Comparison of ENCODE assay signal across 1 cellular context in genomic region chr15:101294731-101295606, GRCh38.
TF ChIP-seq lines count a peak whose summit lies in the region.

SNRPA1 (minus strand) TSS chr15:101295248; CDS start chr15:101295178, 70 bp downstream.

TF ChIP-seq in WTC11, 78 proteins besides CTCF, POLR2A, EP300 and RAD21 (continued from another document):
- TF ChIP-seq PRDM15 (CRISPR knock-in tag; IDR thresholded peaks at IDR 0.05) (peak; percentile 55; the same call in 1 of the 2 replicates), ZNF219 (CRISPR knock-in tag; IDR thresholded peaks at IDR 0.05; ENCODE audit: borderline replicate concordance) (peak; percentile 44; the same call in 1 of the 2 replicates), IRF1 (CRISPR knock-in tag; IDR thresholded peaks at IDR 0.05) (peak; percentile 76; the same call in 1 of the 2 replicates), ESRRA (CRISPR knock-in tag; IDR thresholded peaks at IDR 0.05; ENCODE audit: borderline replicate concordance) (peak; percentile 23; the same call in 1 of the 2 replicates), MYBL2 (CRISPR knock-in tag; IDR thresholded peaks at IDR 0.05) (peak; percentile 92), ZNF138 (CRISPR knock-in tag; conservative IDR thresholded peaks at IDR 0.05) (no peak), ELF4 (CRISPR knock-in tag; IDR thresholded peaks at IDR 0.05; ENCODE audit: low read depth) (no peak), ATF1 (CRISPR knock-in tag; IDR thresholded peaks at IDR 0.05) (peak; percentile 74; the same call in 1 of the 2 replicates), E2F1 (CRISPR knock-in tag; IDR thresholded peaks at IDR 0.05) (peak; percentile 58; the same call in 1 of the 2 replicates), JAZF1 (CRISPR knock-in tag; IDR thresholded peaks at IDR 0.05) (no peak), SMAD3 (CRISPR knock-in tag; IDR thresholded peaks at IDR 0.05; ENCODE audit: borderline replicate concordance) (0 out of 2 replicates have a peak, but pooled peaks have one; percentile 16), FOXK1 (CRISPR knock-in tag; IDR thresholded peaks at IDR 0.05) (peak; percentile 98), ETV6 (CRISPR knock-in tag; IDR thresholded peaks at IDR 0.05) (peak; percentile 97), NR3C1 (CRISPR knock-in tag; conservative IDR thresholded peaks at IDR 0.05; ENCODE audit: low read depth) (no peak), KAT7 (CRISPR knock-in tag; IDR thresholded peaks at IDR 0.05; ENCODE audit: borderline replicate concordance) (0 out of 2 replicates have a peak, but pooled peaks have one; percentile 90), IRF2 (CRISPR knock-in tag; IDR thresholded peaks at IDR 0.05; ENCODE audit: borderline replicate concordance, low read depth) (no peak; the same call in 1 of the 2 replicates), SP1 (CRISPR knock-in tag; conservative IDR thresholded peaks at IDR 0.05) (peak; percentile 99), RORB (CRISPR knock-in tag; IDR thresholded peaks at IDR 0.05) (no peak), ATF6 (CRISPR knock-in tag; IDR thresholded peaks at IDR 0.05) (no peak; the same call in 1 of the 2 replicates), TEAD1 (CRISPR knock-in tag; IDR thresholded peaks at IDR 0.05) (peak; percentile 89; the same call in 1 of the 2 replicates), NR1H2 (CRISPR knock-in tag; IDR thresholded peaks at IDR 0.05) (no peak), ZBTB21 (CRISPR knock-in tag; IDR thresholded peaks at IDR 0.05; ENCODE audit: borderline replicate concordance) (peak; percentile 87; the same call in 1 of the 2 replicates), NFE2L1 (CRISPR knock-in tag; IDR thresholded peaks at IDR 0.05) (peak; percentile 85; the same call in 1 of the 2 replicates)
- TF ChIP-seq, protein P1, sequence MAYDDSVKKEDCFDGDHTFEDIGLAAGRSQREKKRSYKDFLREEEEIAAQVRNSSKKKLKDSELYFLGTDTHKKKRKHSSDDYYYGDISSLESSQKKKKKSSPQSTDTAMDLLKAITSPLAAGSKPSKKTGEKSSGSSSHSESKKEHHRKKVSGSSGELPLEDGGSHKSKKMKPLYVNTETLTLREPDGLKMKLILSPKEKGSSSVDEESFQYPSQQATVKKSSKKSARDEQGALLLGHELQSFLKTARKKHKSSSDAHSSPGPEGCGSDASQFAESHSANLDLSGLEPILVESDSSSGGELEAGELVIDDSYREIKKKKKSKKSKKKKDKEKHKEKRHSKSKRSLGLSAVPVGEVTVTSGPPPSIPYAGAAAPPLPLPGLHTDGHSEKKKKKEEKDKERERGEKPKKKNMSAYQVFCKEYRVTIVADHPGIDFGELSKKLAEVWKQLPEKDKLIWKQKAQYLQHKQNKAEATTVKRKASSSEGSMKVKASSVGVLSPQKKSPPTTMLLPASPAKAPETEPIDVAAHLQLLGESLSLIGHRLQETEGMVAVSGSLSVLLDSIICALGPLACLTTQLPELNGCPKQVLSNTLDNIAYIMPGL (CRISPR knock-in tag; IDR thresholded peaks at IDR 0.05) = peak; percentile 93
- TF ChIP-seq, protein P2, sequence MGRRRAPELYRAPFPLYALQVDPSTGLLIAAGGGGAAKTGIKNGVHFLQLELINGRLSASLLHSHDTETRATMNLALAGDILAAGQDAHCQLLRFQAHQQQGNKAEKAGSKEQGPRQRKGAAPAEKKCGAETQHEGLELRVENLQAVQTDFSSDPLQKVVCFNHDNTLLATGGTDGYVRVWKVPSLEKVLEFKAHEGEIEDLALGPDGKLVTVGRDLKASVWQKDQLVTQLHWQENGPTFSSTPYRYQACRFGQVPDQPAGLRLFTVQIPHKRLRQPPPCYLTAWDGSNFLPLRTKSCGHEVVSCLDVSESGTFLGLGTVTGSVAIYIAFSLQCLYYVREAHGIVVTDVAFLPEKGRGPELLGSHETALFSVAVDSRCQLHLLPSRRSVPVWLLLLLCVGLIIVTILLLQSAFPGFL (CRISPR knock-in tag; IDR thresholded peaks at IDR 0.05; ENCODE audit: borderline replicate concordance) = 0 out of 2 replicates have a peak, but pooled peaks have one; percentile 57
- TF ChIP-seq, protein P3, sequence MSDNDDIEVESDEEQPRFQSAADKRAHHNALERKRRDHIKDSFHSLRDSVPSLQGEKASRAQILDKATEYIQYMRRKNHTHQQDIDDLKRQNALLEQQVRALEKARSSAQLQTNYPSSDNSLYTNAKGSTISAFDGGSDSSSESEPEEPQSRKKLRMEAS (CRISPR knock-in tag; IDR thresholded peaks at IDR 0.05) = peak; percentile 96
- TF ChIP-seq, protein P4, sequence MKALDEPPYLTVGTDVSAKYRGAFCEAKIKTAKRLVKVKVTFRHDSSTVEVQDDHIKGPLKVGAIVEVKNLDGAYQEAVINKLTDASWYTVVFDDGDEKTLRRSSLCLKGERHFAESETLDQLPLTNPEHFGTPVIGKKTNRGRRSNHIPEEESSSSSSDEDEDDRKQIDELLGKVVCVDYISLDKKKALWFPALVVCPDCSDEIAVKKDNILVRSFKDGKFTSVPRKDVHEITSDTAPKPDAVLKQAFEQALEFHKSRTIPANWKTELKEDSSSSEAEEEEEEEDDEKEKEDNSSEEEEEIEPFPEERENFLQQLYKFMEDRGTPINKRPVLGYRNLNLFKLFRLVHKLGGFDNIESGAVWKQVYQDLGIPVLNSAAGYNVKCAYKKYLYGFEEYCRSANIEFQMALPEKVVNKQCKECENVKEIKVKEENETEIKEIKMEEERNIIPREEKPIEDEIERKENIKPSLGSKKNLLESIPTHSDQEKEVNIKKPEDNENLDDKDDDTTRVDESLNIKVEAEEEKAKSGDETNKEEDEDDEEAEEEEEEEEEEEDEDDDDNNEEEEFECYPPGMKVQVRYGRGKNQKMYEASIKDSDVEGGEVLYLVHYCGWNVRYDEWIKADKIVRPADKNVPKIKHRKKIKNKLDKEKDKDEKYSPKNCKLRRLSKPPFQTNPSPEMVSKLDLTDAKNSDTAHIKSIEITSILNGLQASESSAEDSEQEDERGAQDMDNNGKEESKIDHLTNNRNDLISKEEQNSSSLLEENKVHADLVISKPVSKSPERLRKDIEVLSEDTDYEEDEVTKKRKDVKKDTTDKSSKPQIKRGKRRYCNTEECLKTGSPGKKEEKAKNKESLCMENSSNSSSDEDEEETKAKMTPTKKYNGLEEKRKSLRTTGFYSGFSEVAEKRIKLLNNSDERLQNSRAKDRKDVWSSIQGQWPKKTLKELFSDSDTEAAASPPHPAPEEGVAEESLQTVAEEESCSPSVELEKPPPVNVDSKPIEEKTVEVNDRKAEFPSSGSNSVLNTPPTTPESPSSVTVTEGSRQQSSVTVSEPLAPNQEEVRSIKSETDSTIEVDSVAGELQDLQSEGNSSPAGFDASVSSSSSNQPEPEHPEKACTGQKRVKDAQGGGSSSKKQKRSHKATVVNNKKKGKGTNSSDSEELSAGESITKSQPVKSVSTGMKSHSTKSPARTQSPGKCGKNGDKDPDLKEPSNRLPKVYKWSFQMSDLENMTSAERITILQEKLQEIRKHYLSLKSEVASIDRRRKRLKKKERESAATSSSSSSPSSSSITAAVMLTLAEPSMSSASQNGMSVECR (CRISPR knock-in tag; IDR thresholded peaks at IDR 0.05; ENCODE audit: borderline replicate concordance) = peak; percentile 88; the same call in 1 of the 2 replicates
